ENCODE assay signal across 29 cellular contexts in genomic region chr1:186710696-186711095, GRCh38. TPM values are rescaled to one million over a fixed set of nuclear protein-coding genes. Genes with fewer than 3 reads are reported as not detected.
"Had no signal": no experiment of that assay in that cellular context is flagged by ENCODE, and none has a peak within 500 bp of the region (broad histone marks: within the 10 kb centered on the region; RNA-seq: fewer than 3 reads in every experiment).

No MANE protein-coding gene starts in this region.

- H3K4me3 Mint-ChIP-seq: mesothelial cell of epicardium; naive B cell; natural killer cell; nephron progenitor cell; neural progenitor cell; stimulated activated naive B cell treated with anti-CD40 and anti-IgM and Interleukin-4, amounts not matched to agents 10 μg/mL and 1 μg/mL and 100 μg/mL, for 72 hours had no signal

- H3K4me1 Mint-ChIP-seq: naive B cell; natural killer cell; nephron progenitor cell; neural progenitor cell; stimulated activated naive B cell treated with anti-CD40 and anti-IgM and Interleukin-4, amounts not matched to agents 10 μg/mL and 1 μg/mL and 100 μg/mL, for 72 hours had no signal

- H3K27me3 Mint-ChIP-seq: progenitor cell of endocrine pancreas; stimulated activated naive B cell treated with anti-CD40 and anti-IgM and Interleukin-4, amounts not matched to agents 10 μg/mL and 1 μg/mL and 100 μg/mL, for 72 hours had no signal

- ATAC-seq: natural killer cell; right lobe of liver; stimulated activated naive B cell treated with anti-CD40 and anti-IgM and Interleukin-4, amounts not matched to agents 10 μg/mL and 1 μg/mL and 100 μg/mL, for 72 hours; stimulated activated naive CD8-positive, alpha-beta T cell treated with anti-CD3 and anti-CD28 coated beads, Interleukin-15, Interleukin-2, amounts not matched to agents 100 U/mL and 50 U/mL, for 24 hours had no signal

- H3K4me1 ChIP-seq: left ventricle myocardium inferior, neural progenitor cell, right atrium auricular region, right lobe of liver, stomach, testis, thyroid gland, transverse colon, upper lobe of left lung, vagina had no signal

- DNase-seq: kidney; left ventricle myocardium inferior; mesendoderm; naive B cell; natural killer cell; nephron progenitor cell; occipital lobe; ovary; right lobe of liver; stimulated activated CD4-positive, alpha-beta T cell treated with anti-CD3 and anti-CD28 coated beads, Interleukin-1b, Interleukin-23, amount 100 ng/mL, for 48 hours; stimulated activated CD4-positive, alpha-beta T cell treated with anti-CD3 and anti-CD28 coated beads, Interleukin-2, amount 100 ng/mL, for 48 hours; stimulated activated CD4-positive, alpha-beta T cell treated with anti-CD3 and anti-CD28 coated beads, Interleukin-4, amount 100 ng/mL, for 4 hours; stimulated activated CD8-positive, alpha-beta memory T cell treated with anti-CD3 and anti-CD28 coated beads, Interleukin-4, amount 100 ng/mL, for 48 hours; stimulated activated naive B cell treated with anti-CD40 and anti-IgM and Interleukin-4, amounts not matched to agents 10 μg/mL and 1 μg/mL and 100 μg/mL, for 72 hours; stimulated activated naive CD8-positive, alpha-beta T cell treated with anti-CD3 and anti-CD28 coated beads, Interleukin-15, Interleukin-2, amounts not matched to agents 100 U/mL and 50 U/mL, for 24 hours; stomach; testis; thyroid gland; transverse colon; upper lobe of left lung had no signal

- H3K4me2 ChIP-seq: hepatocyte, neural progenitor cell, smooth muscle cell had no signal

- H3K4me3 ChIP-seq: hepatocyte, left ventricle myocardium inferior, lung, neural progenitor cell, ovary, right atrium auricular region, right lobe of liver, smooth muscle cell, stomach, testis, thyroid gland, transverse colon, upper lobe of left lung, vagina had no signal

- H3K27me3 ChIP-seq: hepatocyte, neural progenitor cell, neutrophil, ovary, right atrium auricular region, right lobe of liver, stomach, testis, thyroid gland, transverse colon, upper lobe of left lung, vagina had no signal

- H3K36me3 Mint-ChIP-seq: mesothelial cell of epicardium; naive B cell; natural killer cell; neural progenitor cell; stimulated activated naive B cell treated with anti-CD40 and anti-IgM and Interleukin-4, amounts not matched to agents 10 μg/mL and 1 μg/mL and 100 μg/mL, for 72 hours had no signal

- H3K79me2 ChIP-seq: hepatocyte had no signal

- H3K27ac ChIP-seq: hepatocyte, left ventricle myocardium inferior, neural progenitor cell, neutrophil, ovary, right atrium auricular region, right lobe of liver, stomach, testis, thyroid gland, transverse colon, upper lobe of left lung, vagina had no signal

- H3K36me3 ChIP-seq: left ventricle myocardium inferior, neural progenitor cell, neutrophil, ovary, right atrium auricular region, right lobe of liver, stomach, thyroid gland, transverse colon, upper lobe of left lung, vagina had no signal

- H3K9me3 ChIP-seq: left ventricle myocardium inferior, neutrophil, ovary, right atrium auricular region, right lobe of liver, stomach, testis, thyroid gland, transverse colon, upper lobe of left lung, vagina had no signal

- H3K9me3 Mint-ChIP-seq: mesothelial cell of epicardium; naive B cell; nephron progenitor cell; neural progenitor cell; stimulated activated naive B cell treated with anti-CD40 and anti-IgM and Interleukin-4, amounts not matched to agents 10 μg/mL and 1 μg/mL and 100 μg/mL, for 72 hours had no signal

- H2AFZ ChIP-seq: hepatocyte, neural progenitor cell had no signal

- H3K27ac Mint-ChIP-seq: mesothelial cell of epicardium; naive B cell; natural killer cell; nephron progenitor cell; neural progenitor cell; progenitor cell of endocrine pancreas; stimulated activated naive B cell treated with anti-CD40 and anti-IgM and Interleukin-4, amounts not matched to agents 10 μg/mL and 1 μg/mL and 100 μg/mL, for 72 hours had no signal

RNA-seq across cellular contexts. Expression of gene PTGS2, which starts 30.5 kb away (rescaled TPM):
- total RNA-seq: progenitor cell of endocrine pancreas had no signal
